ENCODE assay signal across 8 cellular contexts in the genomic region with DNA sequence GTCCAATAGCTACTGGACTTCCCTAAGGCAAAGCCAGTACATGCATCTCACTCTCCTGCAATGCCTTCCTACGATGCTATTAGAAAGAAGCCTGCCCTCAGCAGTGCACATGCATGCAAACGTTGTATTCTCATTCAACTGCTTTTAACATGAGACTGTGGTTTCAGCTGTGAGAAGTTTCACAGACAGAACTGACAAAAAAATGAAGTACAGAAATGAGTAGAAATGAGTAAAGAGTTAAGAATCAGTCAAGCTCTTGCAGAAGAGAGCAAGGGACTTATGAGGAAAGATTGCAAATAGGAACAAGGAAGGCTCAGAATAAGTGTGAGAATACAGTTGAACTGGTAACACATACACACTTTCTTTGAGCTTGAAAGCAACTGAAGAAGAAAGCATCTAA.
A peak's percentile ranks its signal among the peaks of the same experiment; 100 is the strongest.
DNase-seq lines count a peak whose midpoint lies in the region; ATAC-seq lines count a peak whose summit lies in the region.
"Not testable (repeated sequence)": the region's sequence is repeated elsewhere in the genome, so short reads cannot be mapped to it uniquely, and the experiment has no call there.

No MANE protein-coding gene starts in this region.

- not testable (repeated sequence) for H3K9me3 Mint-ChIP-seq in stimulated activated naive CD8-positive, alpha-beta T cell treated with anti-CD3 and anti-CD28 coated beads, Interleukin-15, amount 100 ng/mL, for 72 hours

- not testable (repeated sequence) for H3K4me1 Mint-ChIP-seq in stimulated activated naive CD8-positive, alpha-beta T cell treated with anti-CD3 and anti-CD28 coated beads, Interleukin-15, amount 100 ng/mL, for 72 hours

- not testable (repeated sequence) for H3K27me3 Mint-ChIP-seq in stimulated activated naive CD8-positive, alpha-beta T cell treated with anti-CD3 and anti-CD28 coated beads, Interleukin-15, amount 100 ng/mL, for 72 hours

- not testable (repeated sequence) for H3K4me3 Mint-ChIP-seq in stimulated activated naive CD8-positive, alpha-beta T cell treated with anti-CD3 and anti-CD28 coated beads, Interleukin-15, amount 100 ng/mL, for 72 hours

- not testable (repeated sequence) for DNase-seq in stimulated activated naive CD8-positive, alpha-beta T cell treated with anti-CD3 and anti-CD28 coated beads, Interleukin-15, amount 100 ng/mL, for 72 hours

- ATAC-seq in GM18519 (IDR thresholded peaks at IDR 0.05; ENCODE audit: low FRiP score, unreplicated experiment) = peak; percentile 95
- ATAC-seq in GM19455 (IDR thresholded peaks at IDR 0.05; ENCODE audit: unreplicated experiment) = peak; percentile 90
- peak; percentile 81 for ATAC-seq in GM21528 (IDR thresholded peaks at IDR 0.05; ENCODE audit: low FRiP score, unreplicated experiment)
- peak; percentile 93 for ATAC-seq in HG02642 (IDR thresholded peaks at IDR 0.05; ENCODE audit: poor library complexity, unreplicated experiment)
- peak; percentile 83 for ATAC-seq in HG02973 (IDR thresholded peaks at IDR 0.05; ENCODE audit: unreplicated experiment)
- ATAC-seq in HG03196 (IDR thresholded peaks at IDR 0.05; ENCODE audit: unreplicated experiment) = peak; percentile 73
- ATAC-seq in HG03521 (IDR thresholded peaks at IDR 0.05; ENCODE audit: unreplicated experiment) = peak; percentile 88
- peak; percentile 88 for ATAC-seq in stimulated activated naive CD8-positive, alpha-beta T cell treated with anti-CD3 and anti-CD28 coated beads, Interleukin-15, amount 100 ng/mL, for 72 hours

- H3K27ac Mint-ChIP-seq in stimulated activated naive CD8-positive, alpha-beta T cell treated with anti-CD3 and anti-CD28 coated beads, Interleukin-15, amount 100 ng/mL, for 72 hours = not testable (repeated sequence)
